ENCODE assay signal across 33 cellular contexts in genomic region chr1:182704677-182705076, GRCh38. TPM values are rescaled to one million over a fixed set of nuclear protein-coding genes. Genes with fewer than 3 reads are reported as not detected.
"Had no signal": no experiment of that assay in that cellular context is flagged by ENCODE, and none has a peak within 500 bp of the region (broad histone marks: within the 10 kb centered on the region; RNA-seq: fewer than 3 reads in every experiment).

No MANE protein-coding gene starts in this region.

- H3K9me3 ChIP-seq: adrenal gland, body of pancreas, colonic mucosa, heart left ventricle had no signal

- ATAC-seq: activated CD4-positive, alpha-beta T cell treated with anti-CD3 and anti-CD28 coated beads for 36 hours; activated CD8-positive, alpha-beta memory T cell treated with anti-CD3 and anti-CD28 coated beads, Interleukin-2, amount 10 ng/mL, durations not matched to agents 7 days and 5 days; activated CD8-positive, alpha-beta T cell treated with anti-CD3 and anti-CD28 coated beads, Interleukin-2, amount 10 ng/mL, durations not matched to agents 7 days and 5 days; activated naive CD8-positive, alpha-beta T cell treated with anti-CD3 and anti-CD28 coated beads, Interleukin-2, amount 50 U/mL, for 24 hours; body of pancreas; heart left ventricle; T-helper 17 cell had no signal

- H3K36me3 ChIP-seq: adrenal gland, colonic mucosa, heart left ventricle had no signal

- H3K4me1 ChIP-seq: body of pancreas, colonic mucosa had no signal

- DNase-seq: activated CD4-positive, alpha-beta memory T cell treated with anti-CD3 and anti-CD28 coated beads for 36 hours; activated CD4-positive, alpha-beta T cell treated with anti-CD3 and anti-CD28 coated beads for 36 hours; activated CD4-positive, alpha-beta T cell treated with anti-CD3 and anti-CD28 coated beads, Interleukin-2, amount 10 ng/mL, durations not matched to agents 24 days and 14 days; activated CD4-positive, CD25-positive, alpha-beta regulatory T cell; activated CD4-positive, CD25-positive, alpha-beta regulatory T cell treated with anti-CD3 and anti-CD28 coated beads, Interleukin-2, amount 50 U/mL, for 72 hours; activated CD8-positive, alpha-beta memory T cell treated with anti-CD3 and anti-CD28 coated beads, Interleukin-2, amount 10 ng/mL, durations not matched to agents 7 days and 5 days; activated CD8-positive, alpha-beta memory T cell treated with anti-CD3 and anti-CD28 coated beads, Interleukin-2, amount 50 U/mL, for 4 hours; activated CD8-positive, alpha-beta T cell treated with anti-CD3 and anti-CD28 coated beads, Interleukin-2, amount 10 ng/mL, durations not matched to agents 7 days and 5 days; activated effector memory CD4-positive, alpha-beta T cell treated with anti-CD3 and anti-CD28 coated beads, Interleukin-2, amount 50 U/mL, for 16 hours; activated naive CD4-positive, alpha-beta T cell treated with anti-CD3 and anti-CD28 coated beads for 36 hours; activated naive CD8-positive, alpha-beta T cell treated with anti-CD3 and anti-CD28 coated beads for 36 hours; activated naive CD8-positive, alpha-beta T cell treated with anti-CD3 and anti-CD28 coated beads, Interleukin-2, amount 50 U/mL, for 24 hours; activated T-cell treated with anti-CD3 and anti-CD28 coated beads, Interleukin-2, amount 50 U/mL, for 1 hour; activated T-cell treated with anti-CD3 and anti-CD28 coated beads, Interleukin-2, amount 50 U/mL, for 48 hours; adrenal gland; amygdala; aorta; body of pancreas; caudate nucleus; cerebellar nuclear complex; colonic mucosa; effector CD8-positive, alpha-beta T cell; foreskin fibroblast; heart left ventricle; T-helper 17 cell; T1000 had no signal

- H3K27ac ChIP-seq: adrenal gland, body of pancreas, colonic mucosa, epithelial cell of prostate, heart left ventricle had no signal

- H3K4me3 ChIP-seq: adrenal gland, body of pancreas, colonic mucosa, heart left ventricle had no signal

- H3K27me3 ChIP-seq: adrenal gland, body of pancreas, colonic mucosa, heart left ventricle had no signal

RNA-seq across cellular contexts. Expression of gene RGS8, which starts 20.3 kb away (rescaled TPM):
- total RNA-seq: activated CD4-positive, alpha-beta T cell treated with anti-CD3 and anti-CD28 coated beads for 36 hours; activated CD4-positive, alpha-beta T cell treated with anti-CD3 and anti-CD28 coated beads, Interleukin-2, amount 10 ng/mL, durations not matched to agents 24 days and 14 days; activated CD8-positive, alpha-beta memory T cell treated with anti-CD3 and anti-CD28 coated beads for 36 hours; activated CD8-positive, alpha-beta memory T cell treated with anti-CD3 and anti-CD28 coated beads, Interleukin-2, amount 10 ng/mL, durations not matched to agents 7 days and 5 days; activated CD8-positive, alpha-beta T cell treated with anti-CD3 and anti-CD28 coated beads, Interleukin-2, amount 10 ng/mL, durations not matched to agents 7 days and 5 days; activated naive CD4-positive, alpha-beta T cell treated with anti-CD3 and anti-CD28 coated beads for 36 hours; activated naive CD8-positive, alpha-beta T cell treated with anti-CD3 and anti-CD28 coated beads for 36 hours; activated T-helper 1 cell treated with anti-CD3 and anti-CD28 coated beads, Interleukin-12 subunit alpha, Interleukin-12 subunit beta, Interleukin-2, Interleukin-4 antibody, amounts not matched to agents 30 ng/mL and 10 ng/mL and 1 ng/mL, durations not matched to agents 14 hours and 24 hours and 36 hours; activated T-helper 2 cell treated with anti-CD3 and anti-CD28 coated beads, Interferon-gamma antibody, Interleukin-2, Interleukin-4, amounts not matched to agents 10 μg/mL and 5 μg/mL and 100 μg/mL, durations not matched to agents 14 hours and 24 hours and 36 hours; body of pancreas; colonic mucosa; dermis microvascular lymphatic vessel endothelial cell; endothelial cell of umbilical vein; T-helper 17 cell had no signal
- polyA plus RNA-seq: aorta, endothelial cell of umbilical vein, esophagus, heart left ventricle had no signal
